ENCODE assay signal across 23 cellular contexts in the genomic region with DNA sequence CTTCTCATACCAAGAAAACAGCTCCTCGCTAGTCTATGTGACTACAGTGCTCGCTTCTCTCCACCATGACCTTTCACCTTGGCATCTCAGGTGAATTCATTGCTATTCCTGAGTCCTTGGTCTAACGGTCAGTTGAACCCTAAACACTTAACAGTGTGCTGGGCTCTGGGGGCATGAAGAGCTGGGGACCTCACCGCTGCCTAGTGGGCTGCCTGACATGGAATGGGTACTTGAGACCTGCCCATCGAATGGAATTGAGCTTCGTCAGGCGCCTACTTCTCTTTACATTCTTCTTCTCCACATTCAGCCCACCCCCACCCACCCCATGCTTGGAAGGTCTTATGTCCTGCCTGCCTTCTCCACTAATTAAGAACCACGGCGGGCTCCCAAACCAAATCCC. TPM values are rescaled to one million over a fixed set of nuclear protein-coding genes. Genes with fewer than 3 reads are reported as not detected.
"Had no signal": no experiment of that assay in that cellular context is flagged by ENCODE, and none has a peak within 500 bp of the region (broad histone marks: within the 10 kb centered on the region; RNA-seq: fewer than 3 reads in every experiment).

No MANE protein-coding gene starts in this region.

- H3K27me3 ChIP-seq: MG63 had no signal

- H3K36me3 ChIP-seq: MG63 had no signal

- H3K36me3 Mint-ChIP-seq: activated CD8-positive, alpha-beta memory T cell treated with anti-CD3 and anti-CD28 coated beads, Interleukin-2, amount 10 ng/mL, durations not matched to agents 7 days and 5 days; activated naive CD4-positive, alpha-beta T cell treated with anti-CD3 and anti-CD28 coated beads, Interleukin-2, amount 50 U/mL, for 72 hours; T-cell had no signal

- H3K27ac Mint-ChIP-seq: activated CD8-positive, alpha-beta memory T cell treated with anti-CD3 and anti-CD28 coated beads, Interleukin-2, amount 10 ng/mL, durations not matched to agents 7 days and 5 days; activated naive CD4-positive, alpha-beta T cell treated with anti-CD3 and anti-CD28 coated beads, Interleukin-2, amount 50 U/mL, for 72 hours; activated T-cell treated with anti-CD3 and anti-CD28 coated beads, Interleukin-2, amount 50 U/mL, for 24 hours; activated T-helper 1 cell treated with anti-CD3 and anti-CD28 coated beads, Interleukin-12 subunit alpha, Interleukin-12 subunit beta, Interleukin-2, Interleukin-4 antibody, amounts not matched to agents 30 ng/mL and 10 ng/mL and 1 ng/mL, durations not matched to agents 14 hours and 24 hours and 36 hours; T-cell had no signal

- DNase-seq: activated CD4-positive, alpha-beta T cell treated with anti-CD3 and anti-CD28 coated beads for 4 hours; activated CD4-positive, alpha-beta T cell treated with anti-CD3 and anti-CD28 coated beads, Interleukin-2, amount 50 U/mL, for 4 hours; activated CD8-positive, alpha-beta memory T cell treated with anti-CD3 and anti-CD28 coated beads, Interleukin-2, amount 10 ng/mL, durations not matched to agents 7 days and 5 days; activated effector memory CD4-positive, alpha-beta T cell treated with anti-CD3 and anti-CD28 coated beads, Interleukin-2, amount 50 U/mL, for 16 hours; activated naive CD4-positive, alpha-beta T cell treated with Interleukin-2 at 50 U/mL for 16 hours; activated T-cell treated with anti-CD3 and anti-CD28 coated beads, Interleukin-2, amount 50 U/mL, for 24 hours; amygdala; MG63; NCI-H1105; NCI-H1436; NCI-H1694 treated with DMSO at 0.1 percent for 48 hours; NCI-H2029 treated with DMSO at 0.1 percent for 48 hours; NCI-H345; NCI-H510A treated with DMSO at 0.1 percent for 48 hours; NK-92 treated with Interleukin-12 subunit alpha and Interleukin-12 subunit beta, amount 100 ng/mL, for 24 hours; OCI-M1; RPMI8226; T-cell; T-helper 2 cell; T1000 had no signal

- H3K4me3 Mint-ChIP-seq: activated CD8-positive, alpha-beta memory T cell treated with anti-CD3 and anti-CD28 coated beads, Interleukin-2, amount 10 ng/mL, durations not matched to agents 7 days and 5 days; activated T-cell treated with anti-CD3 and anti-CD28 coated beads, Interleukin-2, amount 50 U/mL, for 24 hours; activated T-helper 1 cell treated with anti-CD3 and anti-CD28 coated beads, Interleukin-12 subunit alpha, Interleukin-12 subunit beta, Interleukin-2, Interleukin-4 antibody, amounts not matched to agents 30 ng/mL and 10 ng/mL and 1 ng/mL, durations not matched to agents 14 hours and 24 hours and 36 hours; T-cell had no signal

- H3K4me1 Mint-ChIP-seq: activated CD8-positive, alpha-beta memory T cell treated with anti-CD3 and anti-CD28 coated beads, Interleukin-2, amount 10 ng/mL, durations not matched to agents 7 days and 5 days; T-cell had no signal

- H3K9me3 ChIP-seq: MG63 had no signal

- H3K4me3 ChIP-seq: MG63, SK-N-MC had no signal

- H3K9me3 Mint-ChIP-seq: activated naive CD4-positive, alpha-beta T cell treated with anti-CD3 and anti-CD28 coated beads, Interleukin-2, amount 50 U/mL, for 72 hours; activated T-cell treated with anti-CD3 and anti-CD28 coated beads, Interleukin-2, amount 50 U/mL, for 24 hours; activated T-helper 1 cell treated with anti-CD3 and anti-CD28 coated beads, Interleukin-12 subunit alpha, Interleukin-12 subunit beta, Interleukin-2, Interleukin-4 antibody, amounts not matched to agents 30 ng/mL and 10 ng/mL and 1 ng/mL, durations not matched to agents 14 hours and 24 hours and 36 hours; T-cell had no signal

RNA-seq across cellular contexts. Expression of a gene that starts 22.1 kb away (rescaled TPM):
- total RNA-seq: activated CD8-positive, alpha-beta memory T cell treated with anti-CD3 and anti-CD28 coated beads, Interleukin-2, amount 10 ng/mL, durations not matched to agents 7 days and 5 days had no signal
